1 cellular context compared by ENCODE assay signal in genomic region chr3:177203016-177203415, GRCh38.
TF ChIP-seq lines count a peak whose summit lies in the region.

No MANE protein-coding gene starts in this region.

TF ChIP-seq in K562, 482 proteins besides CTCF, POLR2A, EP300 and RAD21:
- TF ChIP-seq NFYB (IDR thresholded peaks at IDR 0.05; ENCODE audit: extremely low read depth, insufficient read length), result peak; percentile 53
